9 cellular contexts compared by ENCODE assay signal in genomic region chr17:41667280-41668008, GRCh38. TPM values are rescaled to one million over a fixed set of nuclear protein-coding genes. Genes with fewer than 3 reads are reported as not detected.
A peak's percentile ranks its signal among the peaks of the same experiment; 100 is the strongest.
DNase-seq lines count a peak whose midpoint lies in the region; ATAC-seq and FAIRE-seq lines count a peak whose summit lies in the region.
"Had no signal": no experiment of that assay in that cellular context is flagged by ENCODE, and none has a peak within 500 bp of the region (broad histone marks: within the 10 kb centered on the region; RNA-seq: fewer than 3 reads in every experiment).

No MANE protein-coding gene starts in this region.

- peaks cover 39 to 63% (median 55%) of the 10 kb centered on the region in 10 experiments for H3K4me1 ChIP-seq in BLaER1 treated with 17β-estradiol and CSF1 and Interleukin-3, amounts not matched to agents 10 nM and 100 nM
- H3K4me1 ChIP-seq in mesendoderm (ENCODE audit: control insufficient read depth, low read depth, low read length) (no peaks in the 10 kb centered on the region), small intestine (ENCODE audit: control insufficient read depth in 2 of 2, insufficient read depth in 1 of 2, low read depth in 1 of 2, low read length in 1 of 2) (peaks cover 0 to 3% of the 10 kb centered on the region in 2 donors)

- H3K79me1 ChIP-seq in mesendoderm (ENCODE audit: low read length): no peaks in the 10 kb centered on the region

- peak overlapping the region; percentile 75 to 100 (median 94) for H3K4me2 ChIP-seq in BLaER1 treated with 17β-estradiol and CSF1 and Interleukin-3, amounts not matched to agents 10 nM and 100 nM
- H3K4me2 ChIP-seq in mesendoderm (ENCODE audit: low read length): no peak overlapping the region

- H2BK15ac ChIP-seq in mesendoderm (replicated peaks; ENCODE audit: low read depth): no peak overlapping the region

- no peaks in the 10 kb centered on the region for H3K79me2 ChIP-seq in mesendoderm (ENCODE audit: control insufficient read depth, insufficient read depth, low read length)

- H3K27me3 ChIP-seq in BLaER1 treated with 17β-estradiol and CSF1 and Interleukin-3, amounts not matched to agents 10 nM and 100 nM: no peaks in the 10 kb centered on the region
- no peaks in the 10 kb centered on the region for H3K27me3 ChIP-seq in mesendoderm (ENCODE audit: insufficient read depth, low read length, poor library complexity)
- H3K27me3 ChIP-seq in small intestine (ENCODE audit: control insufficient read depth in 2 of 2, insufficient read depth in 2 of 2, low read length in 2 of 2): no peaks in the 10 kb centered on the region

- ATAC-seq in HG02852 (IDR thresholded peaks at IDR 0.05; ENCODE audit: unreplicated experiment): peak; percentile 4
- no peak for ATAC-seq in activated naive CD4-positive, alpha-beta T cell treated with anti-CD3 and anti-CD28 coated beads, Interleukin-2, amount 50 U/mL, for 72 hours
- ATAC-seq in HG03354 (IDR thresholded peaks at IDR 0.05; ENCODE audit: poor library complexity, severe bottlenecking, unreplicated experiment): no peak
- no peak for ATAC-seq in GM21515 (IDR thresholded peaks at IDR 0.05; ENCODE audit: unreplicated experiment)

- H2AK5ac ChIP-seq in mesendoderm (ENCODE audit: low read length): no peak overlapping the region

- WGBS in mesendoderm (ENCODE audit: extremely low coverage, insufficient coverage, low lambda C conversion rate): no CpG with 5 or more reads among the region's 23 CpGs
- 50 to 57% (median 57%) methylated on average over 23 of the region's 23 CpGs for WGBS in small intestine, 3 donors

- H3K56ac ChIP-seq in mesendoderm (ENCODE audit: low read length): peak overlapping the region; percentile 73

- no peak overlapping the region for H3K23ac ChIP-seq in mesendoderm (ENCODE audit: low read length)

- no peak overlapping the region for H2BK5ac ChIP-seq in mesendoderm (ENCODE audit: low read length)

- H3K9me3 Mint-ChIP-seq in activated naive CD4-positive, alpha-beta T cell treated with anti-CD3 and anti-CD28 coated beads, Interleukin-2, amount 50 U/mL, for 72 hours: no peaks in the 10 kb centered on the region

- no peaks in the 10 kb centered on the region for H4K20me1 ChIP-seq in BLaER1 treated with 17β-estradiol and CSF1 and Interleukin-3, amounts not matched to agents 10 nM and 100 nM

- no peak overlapping the region for H4K5ac ChIP-seq in mesendoderm (ENCODE audit: low read length)

- H3K18ac ChIP-seq in mesendoderm (ENCODE audit: low read length): no peak overlapping the region

- peak overlapping the region in 9 of 11 experiments; percentile 71 to 80 (median 77); a peak in 13 of 22 replicates for H3K9ac ChIP-seq in BLaER1 treated with 17β-estradiol and CSF1 and Interleukin-3, amounts not matched to agents 10 nM and 100 nM
- peak overlapping the region; percentile 47 for H3K9ac ChIP-seq in mesendoderm (ENCODE audit: low read length)

- no peak overlapping the region for H2BK120ac ChIP-seq in mesendoderm (ENCODE audit: low read depth, low read length)

- H3K36me3 Mint-ChIP-seq in activated naive CD4-positive, alpha-beta T cell treated with anti-CD3 and anti-CD28 coated beads, Interleukin-2, amount 50 U/mL, for 72 hours: no peaks in the 10 kb centered on the region

- H4K8ac ChIP-seq in mesendoderm (ENCODE audit: low read depth, low read length): no peak overlapping the region

- no peak overlapping the region for H3K4ac ChIP-seq in mesendoderm (ENCODE audit: low read depth, low read length)

- peak overlapping the region in 10 of 11 experiments; percentile 18 to 88 (median 76); a peak in 19 of 22 replicates for H3K27ac ChIP-seq in BLaER1 treated with 17β-estradiol and CSF1 and Interleukin-3, amounts not matched to agents 10 nM and 100 nM
- H3K27ac ChIP-seq in mesendoderm (ENCODE audit: low read depth, low read length) (no peak overlapping the region), small intestine (ENCODE audit: low read depth in 1 of 2, low read length in 1 of 2) (no peak overlapping the region)

- H3K9me3 ChIP-seq in BLaER1 treated with 17β-estradiol and CSF1 and Interleukin-3, amounts not matched to agents 10 nM and 100 nM (replicated peaks in 1 of 11): no peaks in the 10 kb centered on the region
- H3K9me3 ChIP-seq in small intestine (ENCODE audit: control insufficient read depth, low read depth): no peaks in the 10 kb centered on the region

- no peak for DNase-seq in activated naive CD4-positive, alpha-beta T cell treated with anti-CD3 and anti-CD28 coated beads, Interleukin-2, amount 50 U/mL, for 72 hours (ENCODE audit: low spot score in 2 of 2)
- DNase-seq in mesendoderm (no peak), small intestine (no peak), amniotic stem cell (lab: John Stamatoyannopoulos, UW) (no peak)

- H3K27ac Mint-ChIP-seq in activated naive CD4-positive, alpha-beta T cell treated with anti-CD3 and anti-CD28 coated beads, Interleukin-2, amount 50 U/mL, for 72 hours: peak overlapping the region; percentile 58 to 94

- H3K36me3 ChIP-seq in BLaER1 treated with 17β-estradiol and CSF1 and Interleukin-3, amounts not matched to agents 10 nM and 100 nM: no peaks in the 10 kb centered on the region
- H3K36me3 ChIP-seq in mesendoderm (ENCODE audit: control insufficient read depth, insufficient read depth, low read length): no peaks in the 10 kb centered on the region
- H3K36me3 ChIP-seq in small intestine (ENCODE audit: control insufficient read depth in 2 of 2, insufficient read depth in 2 of 2, low read length in 2 of 2): no peaks in the 10 kb centered on the region

- no peak for FAIRE-seq in small intestine (lab: Jason Lieb, UNC)

- H3K4me3 ChIP-seq in BLaER1 treated with 17β-estradiol and CSF1 and Interleukin-3, amounts not matched to agents 10 nM and 100 nM: peak overlapping the region in 3 of 10 experiments; percentile 1 to 62 (median 60); a peak in 3 of 20 replicates
- no peak overlapping the region for H3K4me3 ChIP-seq in mesendoderm (ENCODE audit: low read length)
- H3K4me3 ChIP-seq in small intestine (ENCODE audit: low read depth in 1 of 2, low read length in 2 of 2): no peak overlapping the region

RNA-seq across cellular contexts. Expression of gene EIF1, which starts 21.2 kb away (rescaled TPM):
- 1,000 to 10,000 TPM in 1 of 2 donors, 100 to 1,000 TPM in 1; 899 to 1,106 TPM for total RNA-seq in activated naive CD4-positive, alpha-beta T cell treated with anti-CD3 and anti-CD28 coated beads, Interleukin-2, amount 50 U/mL, for 72 hours
- 472 TPM for polyA plus RNA-seq in mesendoderm (2013, experiment 1 of 2)
- 473 TPM for polyA plus RNA-seq in mesendoderm (2013, experiment 2 of 2)
- polyA plus RNA-seq in small intestine: 100 to 1,000 TPM; 328 to 703 (median 533) TPM

RNA-seq across cellular contexts. Expression of gene KRT17, which starts 43.1 kb away (rescaled TPM):
- total RNA-seq in activated naive CD4-positive, alpha-beta T cell treated with anti-CD3 and anti-CD28 coated beads, Interleukin-2, amount 50 U/mL, for 72 hours: under 1 TPM in 1 of 2 donors, not detected in 1; 0.50 TPM
- 0.73 TPM for polyA plus RNA-seq in mesendoderm (2013, experiment 1 of 2)
- polyA plus RNA-seq in mesendoderm (2013, experiment 2 of 2): 0.70 TPM
- polyA plus RNA-seq in small intestine: 1 to 10 TPM in 2 of 3 donors, not detected in 1; 1.8 to 2.4 TPM

RNA-seq across cellular contexts. Expression of gene GAST, which starts 44.7 kb away (rescaled TPM):
- total RNA-seq in activated naive CD4-positive, alpha-beta T cell treated with anti-CD3 and anti-CD28 coated beads, Interleukin-2, amount 50 U/mL, for 72 hours: not detected
- not detected for polyA plus RNA-seq in mesendoderm (2013, experiment 1 of 2)
- not detected for polyA plus RNA-seq in mesendoderm (2013, experiment 2 of 2)
- polyA plus RNA-seq in small intestine: 1 to 10 TPM in 1 of 3 donors, not detected in 2; 1.9 TPM
- total RNA-seq: dermis microvascular lymphatic vessel endothelial cell had no signal

RNA-seq across cellular contexts. Expression of gene KRT16, which starts 54.9 kb away (rescaled TPM):
- total RNA-seq in activated naive CD4-positive, alpha-beta T cell treated with anti-CD3 and anti-CD28 coated beads, Interleukin-2, amount 50 U/mL, for 72 hours: not detected
- 0.01 TPM for polyA plus RNA-seq in mesendoderm (2013, experiment 1 of 2)
- not detected for polyA plus RNA-seq in mesendoderm (2013, experiment 2 of 2)
- polyA plus RNA-seq in small intestine: under 1 TPM in 1 of 3 donors, not detected in 2; 0.25 TPM
- total RNA-seq: dermis microvascular lymphatic vessel endothelial cell had no signal

Comparison
In these comparisons a context has a peak if more than half of its experiments do, and no peak if none do; other contexts are left out.
1. H3K27ac ChIP-seq: peak in BLaER1 treated with 17β-estradiol and CSF1 and Interleukin-3, amounts not matched to agents 10 nM and 100 nM (10 of 11); none in mesendoderm (single experiment) and small intestine (0 of 2).